In the genomic region with DNA sequence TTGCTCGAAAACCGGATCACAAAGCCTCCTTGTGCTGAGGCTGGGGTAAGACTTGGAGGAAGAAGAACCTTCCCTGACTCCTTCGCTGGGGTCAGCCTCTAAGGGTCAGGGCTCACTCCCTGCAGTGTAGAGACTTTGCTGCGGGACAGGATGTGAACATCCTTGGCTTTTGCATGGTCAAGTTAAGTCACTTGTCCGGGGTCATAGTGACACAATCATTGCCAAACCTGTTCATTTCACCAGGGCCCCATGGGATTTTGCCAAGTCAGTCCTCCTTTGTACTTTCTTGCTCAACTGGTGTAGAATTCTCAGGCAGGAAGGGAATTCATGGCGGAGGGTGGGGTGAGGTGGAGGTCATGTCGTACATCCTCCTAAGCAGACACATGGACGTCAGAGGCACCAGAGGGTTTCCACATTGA, we compare ENCODE assay signal across 24 cellular contexts. TPM values are rescaled to one million over a fixed set of nuclear protein-coding genes. Genes with fewer than 3 reads are reported as not detected.
DNase-seq lines count a peak whose midpoint lies in the region; FAIRE-seq and TF ChIP-seq lines count a peak whose summit lies in the region.
"Had no signal": no experiment of that assay in that cellular context is flagged by ENCODE, and none has a peak within 500 bp of the region (broad histone marks: within the 10 kb centered on the region; RNA-seq: fewer than 3 reads in every experiment).

No MANE protein-coding gene starts in this region.

- H3K9me3 ChIP-seq in SJCRH30 (replicated peaks) (no peaks in the 10 kb centered on the region), osteoblast (ENCODE audit: low read depth, low read length) (no peaks in the 10 kb centered on the region)
- H3K9me3 ChIP-seq: BLaER1, MG63, Peyer's patch had no signal

- H3K27me3 Mint-ChIP-seq in neural crest cell (ENCODE audit: low read depth), result no peaks in the 10 kb centered on the region

- TF ChIP-seq CTCF in fibroblast of pulmonary artery (IDR thresholded peaks at IDR 0.05; ENCODE audit: low read length, missing control alignments), result no peak
- no peak for TF ChIP-seq CTCF in neural crest cell (conservative IDR thresholded peaks at IDR 0.05)
- no peak for TF ChIP-seq CTCF in osteoblast (IDR thresholded peaks at IDR 0.05; ENCODE audit: extremely low read depth, low read depth, low read length)

- H3K4me2 ChIP-seq in osteoblast (ENCODE audit: insufficient read depth, low read length), result no peak overlapping the region
- H3K4me2 ChIP-seq: BLaER1 had no signal

- FAIRE-seq in HTR-8/SVneo (lab: Jason Lieb, UNC), result no peak
- FAIRE-seq: D721Med, GM12892, H54 had no signal

- no peaks in the 10 kb centered on the region for H3K36me3 Mint-ChIP-seq in neural crest cell (ENCODE audit: low read depth)

- no peak overlapping the region for H3K4me3 Mint-ChIP-seq in neural crest cell

- no peaks in the 10 kb centered on the region for H3K79me2 ChIP-seq in osteoblast (ENCODE audit: insufficient read depth, low read length)

- H3K36me3 ChIP-seq in SJCRH30 (no peaks in the 10 kb centered on the region), osteoblast (ENCODE audit: insufficient read depth, low read length) (no peaks in the 10 kb centered on the region)
- H3K36me3 ChIP-seq: BLaER1, MG63, Peyer's patch had no signal

- H3K4me1 ChIP-seq in SJCRH30, result peaks cover 13% of the 10 kb centered on the region
- peaks cover 19% of the 10 kb centered on the region for H3K4me1 ChIP-seq in osteoblast (ENCODE audit: insufficient read depth, low read length)
- H3K4me1 ChIP-seq: Peyer's patch had no signal

- no peaks in the 10 kb centered on the region for H3K9me3 Mint-ChIP-seq in neural crest cell

- H3K4me3 ChIP-seq in fibroblast of pulmonary artery (replicated peaks; ENCODE audit: low read depth, low read length) (no peak overlapping the region), SJCRH30 (no peak overlapping the region), osteoblast (ENCODE audit: insufficient read depth, low read length) (no peak overlapping the region)
- H3K4me3 ChIP-seq: BLaER1, MG63, Peyer's patch, SK-N-MC had no signal

- H3K27me3 ChIP-seq in SJCRH30, result no peaks in the 10 kb centered on the region
- H3K27me3 ChIP-seq in osteoblast (ENCODE audit: insufficient read depth, low read length), result no peaks in the 10 kb centered on the region
- H3K27me3 ChIP-seq: BLaER1, MG63, Peyer's patch had no signal

- H3K27ac ChIP-seq in SJCRH30 (no peak overlapping the region), osteoblast (ENCODE audit: low read depth, low read length) (no peak overlapping the region)
- H3K27ac ChIP-seq: BLaER1, Peyer's patch, SK-N-MC had no signal

- DNase-seq in CD1c-positive myeloid dendritic cell (ENCODE audit: extremely low spot score) (peak; percentile 38), MV-4-11 (lab: John Stamatoyannopoulos, UW) (peak; percentile 47), fibroblast of pulmonary artery (ENCODE audit: low read depth) (peak; percentile 32), neural crest cell (ENCODE audit: low read depth, low spot score) (no peak), SJCRH30 (no peak), HTR-8/SVneo (ENCODE audit: insufficient read length, low spot score) (no peak), osteoblast (ENCODE audit: insufficient read length, low spot score, missing footprints) (no peak)
- DNase-seq: DMS79; Kasumi-1; MG63; NCI-H1417; NCI-H187; NCI-H2107; NCI-H510A; NCI-H748 treated with DMSO at 0.1 percent for 48 hours; NK-92 treated with Interleukin-12 subunit alpha and Interleukin-12 subunit beta, amount 100 ng/mL, for 24 hours; Peyer's patch had no signal

- peak overlapping the region; percentile 43 for H3K27ac Mint-ChIP-seq in neural crest cell (ENCODE audit: unreplicated experiment)

- peaks cover 14% of the 10 kb centered on the region for H3K4me1 Mint-ChIP-seq in neural crest cell

- no peak overlapping the region for H2AFZ ChIP-seq in osteoblast (ENCODE audit: low read length)

- H4K20me1 ChIP-seq in osteoblast (ENCODE audit: insufficient read depth, low read length), result no peaks in the 10 kb centered on the region
- H4K20me1 ChIP-seq: BLaER1 had no signal

RNA-seq across cellular contexts. Expression of a gene that starts 24.7 kb away (rescaled TPM):
- not detected in 2 replicates for total RNA-seq in neural crest cell
- 0.16 TPM in 1 of 2 replicates, not detected in the other for total RNA-seq in SJCRH30 (2014; rRNA removed; shearing (Covaris generic))
- total RNA-seq in osteoblast, result not detected in 2 replicates
- total RNA-seq: A673 had no signal

RNA-seq across cellular contexts. Expression of a gene that starts 26.4 kb away (rescaled TPM):
- total RNA-seq in neural crest cell (not detected in 2 replicates), osteoblast (not detected in 2 replicates)
- total RNA-seq in SJCRH30 (2014; rRNA removed; shearing (Covaris generic)), result not detected in 2 replicates
- total RNA-seq: A673, Peyer's patch, Right ventricle myocardium inferior had no signal

Comparison
In these comparisons a context has a peak if more than half of its experiments do, and no peak if none do; other contexts are left out.
1. DNase-seq: peak in CD1c-positive myeloid dendritic cell (single experiment), MV-4-11 (single experiment) and fibroblast of pulmonary artery (single experiment); none in neural crest cell (single experiment), SJCRH30 (0 of 2), HTR-8/SVneo (single experiment) and osteoblast (single experiment).